In the genomic region with DNA sequence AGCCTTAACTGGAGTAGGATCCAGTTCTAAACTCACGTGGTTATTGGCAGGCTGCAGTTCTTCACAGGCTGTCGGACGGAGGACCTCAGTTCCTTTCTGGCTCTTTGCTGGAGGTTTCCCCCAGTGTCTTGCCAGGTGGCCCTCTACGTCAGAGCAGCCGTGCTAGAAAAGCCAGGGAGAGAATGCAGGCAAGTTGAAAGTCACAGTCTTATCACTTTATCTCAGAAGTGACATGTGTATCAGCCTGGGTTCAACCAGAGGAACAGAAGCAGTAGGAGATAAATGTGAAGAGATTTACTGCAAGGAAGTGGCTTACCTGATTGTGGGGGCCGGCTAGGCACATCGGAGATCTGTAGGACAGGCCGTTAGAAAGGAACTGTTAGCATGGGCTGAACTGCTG, we compare ENCODE assay signal across 23 cellular contexts.
DNase-seq lines count a peak whose midpoint lies in the region; ATAC-seq and TF ChIP-seq lines count a peak whose summit lies in the region.
"Had no signal": no experiment of that assay in that cellular context is flagged by ENCODE, and none has a peak within 500 bp of the region (broad histone marks: within the 10 kb centered on the region; RNA-seq: fewer than 3 reads in every experiment).

No MANE protein-coding gene starts in this region.

- H3K27ac Mint-ChIP-seq in activated T-cell treated with anti-CD3 and anti-CD28 coated beads, Interleukin-2, amount 50 U/mL, for 72 hours: peak overlapping the region; percentile 36
- H3K27ac Mint-ChIP-seq: CD14-positive monocyte; dendritic cell treated with granulocyte-macrophage colony-stimulating factor and Interleukin-4, amounts not matched to agents 40 ng/mL and 50 ng/mL, for 4 days; nephron progenitor cell had no signal

- no peak overlapping the region for H2BK120ac ChIP-seq in mesendoderm (ENCODE audit: low read depth, low read length)

- no peak overlapping the region for H2BK15ac ChIP-seq in mesendoderm (replicated peaks; ENCODE audit: low read depth)

- no peak overlapping the region for H3K9ac ChIP-seq in mesendoderm (ENCODE audit: low read length)

- no peaks in the 10 kb centered on the region for H3K36me3 Mint-ChIP-seq in activated T-cell treated with anti-CD3 and anti-CD28 coated beads, Interleukin-2, amount 50 U/mL, for 72 hours (ENCODE audit: insufficient read depth in 2 of 2)
- H3K36me3 Mint-ChIP-seq: activated naive CD4-positive, alpha-beta T cell treated with anti-CD3 and anti-CD28 coated beads, Interleukin-2, amount 50 U/mL, for 72 hours; CD14-positive monocyte had no signal

- H4K5ac ChIP-seq in mesendoderm (ENCODE audit: low read length): no peak overlapping the region

- DNase-seq in activated CD8-positive, alpha-beta memory T cell treated with anti-CD3 and anti-CD28 coated beads, Interleukin-2, amount 50 U/mL, for 1 hour (ENCODE audit: extremely low read depth): peak; percentile 18
- no peak for DNase-seq in activated CD8-positive, alpha-beta memory T cell treated with anti-CD3 and anti-CD28 coated beads, Interleukin-2, amount 50 U/mL, for 48 hours
- peak; percentile 100 for DNase-seq in Jurkat, Clone E6-1 (ENCODE audit: low read depth, low spot score)
- DNase-seq in activated T-cell treated with anti-CD3 and anti-CD28 coated beads, Interleukin-2, amount 50 U/mL, for 72 hours: no peak
- DNase-seq in mesendoderm (peak; percentile 53), GM20000 (ENCODE audit: low spot score) (no peak), nucleus accumbens (lab: John Stamatoyannopoulos, UW) (no peak)
- DNase-seq: activated CD4-positive, alpha-beta T cell treated with anti-CD3 and anti-CD28 coated beads for 4 hours; brain microvascular endothelial cell; DMS79; Kasumi-1; mesenchymal stem cell; NCI-H1105 treated with DMSO at 0.1 percent for 48 hours; NCI-H526 treated with DMSO at 0.1 percent for 48 hours; nephron progenitor cell; Right ventricle myocardium superior; stimulated activated CD4-positive, alpha-beta T cell treated with anti-CD3 and anti-CD28 coated beads, Interleukin-4, amount 100 ng/mL, for 1 hour had no signal

- no peak overlapping the region for H3K18ac ChIP-seq in mesendoderm (ENCODE audit: low read length)

- H4K8ac ChIP-seq in mesendoderm (ENCODE audit: low read depth, low read length): no peak overlapping the region

- peak; percentile 30 to 37 for ATAC-seq in activated T-cell treated with anti-CD3 and anti-CD28 coated beads, Interleukin-2, amount 50 U/mL, for 72 hours (replicated peaks in 1 of 2)
- ATAC-seq in GM21528 (IDR thresholded peaks at IDR 0.05; ENCODE audit: low FRiP score, unreplicated experiment): no peak

- H3K4me3 ChIP-seq in Jurkat, Clone E6-1 (ENCODE audit: low read length): peak overlapping the region; percentile 63
- no peak overlapping the region for H3K4me3 ChIP-seq in mesendoderm (ENCODE audit: low read length)
- H3K4me3 ChIP-seq: thoracic aorta had no signal

- H3K27me3 ChIP-seq in mesendoderm (ENCODE audit: insufficient read depth, low read length, poor library complexity): no peaks in the 10 kb centered on the region

- H3K79me1 ChIP-seq in mesendoderm (ENCODE audit: low read length): no peaks in the 10 kb centered on the region

- H3K27me3 Mint-ChIP-seq in activated T-cell treated with anti-CD3 and anti-CD28 coated beads, Interleukin-2, amount 50 U/mL, for 72 hours (ENCODE audit: low read depth): no peaks in the 10 kb centered on the region

- H3K4me1 Mint-ChIP-seq in activated T-cell treated with anti-CD3 and anti-CD28 coated beads, Interleukin-2, amount 50 U/mL, for 72 hours (ENCODE audit: low read depth): peaks cover 24% of the 10 kb centered on the region
- H3K4me1 Mint-ChIP-seq: CD14-positive monocyte had no signal

- no peak overlapping the region for H2AK5ac ChIP-seq in mesendoderm (ENCODE audit: low read length)

- no peak overlapping the region for H3K23ac ChIP-seq in mesendoderm (ENCODE audit: low read length)

- H3K4ac ChIP-seq in mesendoderm (ENCODE audit: low read depth, low read length): no peak overlapping the region

- no peak overlapping the region for H3K56ac ChIP-seq in mesendoderm (ENCODE audit: low read length)

- H3K79me2 ChIP-seq in mesendoderm (ENCODE audit: control insufficient read depth, insufficient read depth, low read length): no peaks in the 10 kb centered on the region

- no peak for TF ChIP-seq CTCF in GM20000 (IDR thresholded peaks at IDR 0.05; ENCODE audit: extremely low read depth, missing control alignments)

- H3K27ac ChIP-seq in mesendoderm (ENCODE audit: low read depth, low read length): no peak overlapping the region
- H3K27ac ChIP-seq: brain microvascular endothelial cell, thoracic aorta had no signal

- H3K4me3 Mint-ChIP-seq in activated T-cell treated with anti-CD3 and anti-CD28 coated beads, Interleukin-2, amount 50 U/mL, for 72 hours: peak overlapping the region in 1 of 2 donors; percentile 3
- H3K4me3 Mint-ChIP-seq: dendritic cell treated with granulocyte-macrophage colony-stimulating factor and Interleukin-4, amounts not matched to agents 40 ng/mL and 50 ng/mL, for 4 days; nephron progenitor cell; T-helper 1 cell treated with Interleukin-12 subunit alpha and Interleukin-12 subunit beta and Interleukin-4 antibody, amounts not matched to agents 30 μg/mL and 1 μg/mL, for 36 hours had no signal

- H3K9me3 Mint-ChIP-seq in activated T-cell treated with anti-CD3 and anti-CD28 coated beads, Interleukin-2, amount 50 U/mL, for 72 hours: no peaks in the 10 kb centered on the region
- H3K9me3 Mint-ChIP-seq: activated naive CD4-positive, alpha-beta T cell treated with anti-CD3 and anti-CD28 coated beads, Interleukin-2, amount 50 U/mL, for 72 hours; dendritic cell treated with granulocyte-macrophage colony-stimulating factor and Interleukin-4, amounts not matched to agents 40 ng/mL and 50 ng/mL, for 4 days; nephron progenitor cell; T-helper 1 cell treated with Interleukin-12 subunit alpha and Interleukin-12 subunit beta and Interleukin-4 antibody, amounts not matched to agents 30 μg/mL and 1 μg/mL, for 36 hours had no signal

- no peak overlapping the region for H3K4me2 ChIP-seq in mesendoderm (ENCODE audit: low read length)

- no peak overlapping the region for H2BK5ac ChIP-seq in mesendoderm (ENCODE audit: low read length)

- WGBS in mesendoderm (ENCODE audit: extremely low coverage, insufficient coverage, low lambda C conversion rate): no CpG with 5 or more reads among the region's 8 CpGs

- no peaks in the 10 kb centered on the region for H3K4me1 ChIP-seq in mesendoderm (ENCODE audit: control insufficient read depth, low read depth, low read length)

- no peaks in the 10 kb centered on the region for H3K36me3 ChIP-seq in mesendoderm (ENCODE audit: control insufficient read depth, insufficient read depth, low read length)
- H3K36me3 ChIP-seq: brain microvascular endothelial cell, thoracic aorta had no signal

Comparison
In these comparisons a context has a peak if more than half of its experiments do, and no peak if none do; other contexts are left out.
1. DNase-seq: peak in activated CD8-positive, alpha-beta memory T cell treated with anti-CD3 and anti-CD28 coated beads, Interleukin-2, amount 50 U/mL, for 1 hour (single experiment), Jurkat, Clone E6-1 (single experiment) and mesendoderm (single experiment); none in activated CD8-positive, alpha-beta memory T cell treated with anti-CD3 and anti-CD28 coated beads, Interleukin-2, amount 50 U/mL, for 48 hours (single experiment), activated T-cell treated with anti-CD3 and anti-CD28 coated beads, Interleukin-2, amount 50 U/mL, for 72 hours (0 of 2), GM20000 (single experiment) and nucleus accumbens (0 of 56).